In genomic region chr12:46124132-46124847, GRCh38 we compare ENCODE assay signal across 1 cellular context.
TF ChIP-seq lines count a peak whose summit lies in the region.

No MANE protein-coding gene starts in this region.

TF ChIP-seq in H1, 55 proteins besides CTCF, POLR2A, EP300 and RAD21:
- TF ChIP-seq CTBP2 (IDR thresholded peaks at IDR 0.05; ENCODE audit: borderline replicate concordance, insufficient read depth, insufficient read length, low read length) (no peak), JUN (IDR thresholded peaks at IDR 0.05; ENCODE audit: low read depth, low read length) (no peak), SUZ12 (IDR thresholded peaks at IDR 0.05; ENCODE audit: low read length) (no peak), SP1 (IDR thresholded peaks at IDR 0.05; ENCODE audit: low read depth, low read length) (no peak), POU5F1 (IDR thresholded peaks at IDR 0.05; ENCODE audit: low read depth, low read length) (no peak), CEBPB (IDR thresholded peaks at IDR 0.05; ENCODE audit: low read depth, low read length) (no peak)
